ENCODE assay signal across 1 cellular context in genomic region chr6:122845916-122846632, GRCh38.
TF ChIP-seq lines count a peak whose summit lies in the region.

No MANE protein-coding gene starts in this region.

TF ChIP-seq in WTC11, 78 proteins besides CTCF, POLR2A, EP300 and RAD21 (continued from another document):
- TF ChIP-seq AR (CRISPR knock-in tag; IDR thresholded peaks at IDR 0.05) (no peak), ESRRA (CRISPR knock-in tag; IDR thresholded peaks at IDR 0.05; ENCODE audit: borderline replicate concordance) (no peak)
